Comparison of ENCODE assay signal across 21 cellular contexts in genomic region chr12:10398168-10398567, GRCh38. TPM values are rescaled to one million over a fixed set of nuclear protein-coding genes. Genes with fewer than 3 reads are reported as not detected.
DNase-seq lines count a peak whose midpoint lies in the region; ATAC-seq and TF ChIP-seq lines count a peak whose summit lies in the region.
"Had no signal": no experiment of that assay in that cellular context is flagged by ENCODE, and none has a peak within 500 bp of the region (broad histone marks: within the 10 kb centered on the region; RNA-seq: fewer than 3 reads in every experiment).

No MANE protein-coding gene starts in this region.

- ATAC-seq in stimulated activated naive CD8-positive, alpha-beta T cell treated with anti-CD3 and anti-CD28 coated beads, Interleukin-15, Interleukin-2, amounts not matched to agents 100 U/mL and 50 U/mL, for 24 hours = no peak
- ATAC-seq in HG03108 (IDR thresholded peaks at IDR 0.05; ENCODE audit: unreplicated experiment) (no peak), GM21723 (IDR thresholded peaks at IDR 0.05; ENCODE audit: unreplicated experiment) (no peak)
- ATAC-seq: A549, K562 had no signal

- TF ChIP-seq CTCF in VCaP (conservative IDR thresholded peaks at IDR 0.05) = no peak

- no peak for DNase-seq in stimulated activated naive CD8-positive, alpha-beta T cell treated with anti-CD3 and anti-CD28 coated beads, Interleukin-15, Interleukin-2, amounts not matched to agents 100 U/mL and 50 U/mL, for 24 hours
- DNase-seq in immature natural killer cell = no peak
- DNase-seq in NOMO-1 treated with DMSO at 0.1 percent for 48 hours (lab: John Stamatoyannopoulos, UW; ENCODE audit: unreplicated experiment) = no peak
- DNase-seq in HT-29 (ENCODE audit: low spot score) = no peak
- DNase-seq: COR-L47, EL, NCI-H1092, NCI-H146, NCI-H2107, NCI-H2227 treated with DMSO at 0.1 percent for 48 hours, NCI-H526, PC-9 had no signal

- peaks cover 24% of the 10 kb centered on the region for H3K36me3 Mint-ChIP-seq in stimulated activated naive CD8-positive, alpha-beta T cell treated with anti-CD3 and anti-CD28 coated beads, Interleukin-15, Interleukin-2, amounts not matched to agents 100 ng/mL and 50 ng/mL, for 24 hours (ENCODE audit: low read depth)
- peaks cover 17 to 35% (median 20%) of the 10 kb centered on the region in 3 donors for H3K36me3 Mint-ChIP-seq in immature natural killer cell

- H3K27me3 Mint-ChIP-seq in stimulated activated naive CD8-positive, alpha-beta T cell treated with anti-CD3 and anti-CD28 coated beads, Interleukin-15, Interleukin-2, amounts not matched to agents 100 ng/mL and 50 ng/mL, for 24 hours = no peaks in the 10 kb centered on the region
- peaks cover 4 to 14% (median 7%) of the 10 kb centered on the region in 3 donors for H3K27me3 Mint-ChIP-seq in immature natural killer cell (ENCODE audit: low read depth in 3 of 3)

- peak overlapping the region; percentile 85 for H3K27ac Mint-ChIP-seq in stimulated activated naive CD8-positive, alpha-beta T cell treated with anti-CD3 and anti-CD28 coated beads, Interleukin-15, Interleukin-2, amounts not matched to agents 100 ng/mL and 50 ng/mL, for 24 hours
- peak overlapping the region; percentile 79 to 93 (median 88) for H3K27ac Mint-ChIP-seq in immature natural killer cell

- H3K9me3 Mint-ChIP-seq in stimulated activated naive CD8-positive, alpha-beta T cell treated with anti-CD3 and anti-CD28 coated beads, Interleukin-15, Interleukin-2, amounts not matched to agents 100 ng/mL and 50 ng/mL, for 24 hours = no peaks in the 10 kb centered on the region
- no peaks in the 10 kb centered on the region for H3K9me3 Mint-ChIP-seq in immature natural killer cell

- peaks cover 84% of the 10 kb centered on the region for H3K4me1 Mint-ChIP-seq in stimulated activated naive CD8-positive, alpha-beta T cell treated with anti-CD3 and anti-CD28 coated beads, Interleukin-15, Interleukin-2, amounts not matched to agents 100 ng/mL and 50 ng/mL, for 24 hours (ENCODE audit: low read depth)
- peaks cover 80 to 100% of the 10 kb centered on the region in 2 donors for H3K4me1 Mint-ChIP-seq in immature natural killer cell

- H3K4me3 Mint-ChIP-seq in stimulated activated naive CD8-positive, alpha-beta T cell treated with anti-CD3 and anti-CD28 coated beads, Interleukin-15, Interleukin-2, amounts not matched to agents 100 ng/mL and 50 ng/mL, for 24 hours = peak overlapping the region; percentile 73
- peak overlapping the region; percentile 60 to 82 (median 67) for H3K4me3 Mint-ChIP-seq in immature natural killer cell

- peak overlapping the region; percentile 95; the same call in 1 of the 2 replicates for H3K27ac ChIP-seq in VCaP
- H3K27ac ChIP-seq: A549, C4-2B, PC-9, SJSA1 had no signal

RNA-seq across cellular contexts. Expression of gene KLRK1, which starts 8.3 kb away (rescaled TPM):
- polyA plus RNA-seq in immature natural killer cell = 100 to 1,000 TPM; 623 to 949 (median 731) TPM
- total RNA-seq in HT-29 (2014; rRNA removed; shearing (Covaris generic)) = 0.05 TPM in 1 of 2 replicates, not detected in the other
- total RNA-seq: H1, PC-9, SJSA1 had no signal
- polyA plus RNA-seq: A549, H1 had no signal

RNA-seq across cellular contexts. Expression of gene KLRC4, which starts 11.4 kb away (rescaled TPM):
- 10 to 100 TPM; 14.3 to 28.5 (median 15.0) TPM for polyA plus RNA-seq in immature natural killer cell
- total RNA-seq in HT-29 (2014; rRNA removed; shearing (Covaris generic)) = 0.10 TPM in 1 of 2 replicates, not detected in the other
- total RNA-seq: H1, K562, PC-9, SJSA1 had no signal
- polyA plus RNA-seq: A549, H1 had no signal

RNA-seq across cellular contexts. Expression of gene KLRC3, which starts 22.2 kb away (rescaled TPM):
- 10 to 100 TPM; 27.6 to 59.0 (median 28.4) TPM for polyA plus RNA-seq in immature natural killer cell
- total RNA-seq in HT-29 (2014; rRNA removed; shearing (Covaris generic)) = 0.46 and 0.57 TPM in 2 replicates
- total RNA-seq: H1, PC-9, SJSA1 had no signal
- polyA plus RNA-seq: H1 had no signal

RNA-seq across cellular contexts. Expression of gene KLRC2, which starts 37.6 kb away (rescaled TPM):
- polyA plus RNA-seq in immature natural killer cell = 100 to 1,000 TPM in 1 of 3 donors, 10 to 100 TPM in 2; 34.5 to 112 (median 38.2) TPM
- total RNA-seq in HT-29 (2014; rRNA removed; shearing (Covaris generic)) = 2.7 and 3.0 TPM in 2 replicates
- total RNA-seq: H1, K562, PC-9, SJSA1 had no signal
- polyA plus RNA-seq: H1, K562 had no signal

RNA-seq across cellular contexts. Expression of gene KLRC1, which starts 55.0 kb away (rescaled TPM):
- polyA plus RNA-seq in immature natural killer cell = 100 to 1,000 TPM; 200 to 440 (median 285) TPM
- total RNA-seq in HT-29 (2014; rRNA removed; shearing (Covaris generic)) = 0.29 TPM in 1 of 2 replicates, not detected in the other
- total RNA-seq: H1, K562, PC-9, SJSA1 had no signal
- polyA plus RNA-seq: A549, H1, K562 had no signal
